19 cellular contexts compared by ENCODE assay signal in the genomic region with DNA sequence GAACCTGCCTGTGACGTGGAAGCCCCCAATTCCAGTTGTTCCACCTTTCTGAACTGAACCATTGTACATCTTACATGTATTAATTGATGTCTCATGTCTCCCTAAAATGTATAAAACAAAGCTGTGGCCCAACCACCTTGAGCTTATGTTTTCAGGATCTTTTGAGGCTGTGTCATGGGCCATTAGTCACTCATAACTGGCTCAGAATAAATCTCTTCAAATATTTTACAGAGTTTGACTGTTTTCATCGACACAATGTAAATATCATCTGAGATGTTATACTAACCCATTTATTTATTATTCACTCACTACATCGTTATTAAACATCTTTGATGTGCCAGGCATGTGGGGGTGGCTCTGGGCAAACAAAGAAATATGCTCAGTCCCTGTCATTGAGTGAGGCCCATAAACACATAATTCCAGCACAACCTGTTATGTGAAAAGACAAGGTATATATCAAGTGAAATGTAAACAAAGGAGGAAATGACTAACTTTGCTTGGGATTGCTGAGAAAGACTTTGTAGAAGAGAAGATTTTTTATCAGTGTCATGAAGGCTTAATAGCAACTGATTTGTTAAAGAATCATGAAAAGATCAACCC. TPM values are rescaled to one million over a fixed set of nuclear protein-coding genes. Genes with fewer than 3 reads are reported as not detected.
A peak's percentile ranks its signal among the peaks of the same experiment; 100 is the strongest.
DNase-seq lines count a peak whose midpoint lies in the region; ATAC-seq and TF ChIP-seq lines count a peak whose summit lies in the region.
"Had no signal": no experiment of that assay in that cellular context is flagged by ENCODE, and none has a peak within 500 bp of the region (broad histone marks: within the 10 kb centered on the region; RNA-seq: fewer than 3 reads in every experiment).

No MANE protein-coding gene starts in this region.

- H3K27ac Mint-ChIP-seq in activated naive CD8-positive, alpha-beta T cell treated with anti-CD3 and anti-CD28 coated beads, Interleukin-2, amount 10 ng/mL, durations not matched to agents 7 days and 5 days, result peak overlapping the region; percentile 98
- no peak overlapping the region for H3K27ac Mint-ChIP-seq in activated naive CD8-positive, alpha-beta T cell treated with anti-CD3 and anti-CD28 coated beads, Interleukin-2, amount 50 U/mL, for 24 hours
- H3K27ac Mint-ChIP-seq: activated naive CD8-positive, alpha-beta T cell treated with anti-CD3 and anti-CD28 coated beads for 36 hours had no signal

- H3K4me1 Mint-ChIP-seq in activated naive CD8-positive, alpha-beta T cell treated with anti-CD3 and anti-CD28 coated beads, Interleukin-2, amount 10 ng/mL, durations not matched to agents 7 days and 5 days, result peaks cover 26% of the 10 kb centered on the region
- H3K4me1 Mint-ChIP-seq in activated naive CD8-positive, alpha-beta T cell treated with anti-CD3 and anti-CD28 coated beads, Interleukin-2, amount 50 U/mL, for 24 hours, result peaks cover 22% of the 10 kb centered on the region

- H3K4me3 ChIP-seq in MG63, result no peak overlapping the region
- peak overlapping the region; percentile 39 for H3K4me3 ChIP-seq in epithelial cell of esophagus (ENCODE audit: low read length)
- H3K4me3 ChIP-seq in smooth muscle cell, result no peak overlapping the region
- H3K4me3 ChIP-seq: psoas muscle had no signal

- no peaks in the 10 kb centered on the region for H3K4me1 ChIP-seq in smooth muscle cell (ENCODE audit: low read depth)

- H3K9ac ChIP-seq in smooth muscle cell (ENCODE audit: low read depth), result no peak overlapping the region
- H3K9ac ChIP-seq: KMS-11 had no signal

- H2AFZ ChIP-seq in smooth muscle cell (ENCODE audit: low read depth), result no peak overlapping the region

- peaks cover 5% of the 10 kb centered on the region for H3K9me3 Mint-ChIP-seq in activated naive CD8-positive, alpha-beta T cell treated with anti-CD3 and anti-CD28 coated beads, Interleukin-2, amount 10 ng/mL, durations not matched to agents 7 days and 5 days
- no peaks in the 10 kb centered on the region for H3K9me3 Mint-ChIP-seq in activated naive CD8-positive, alpha-beta T cell treated with anti-CD3 and anti-CD28 coated beads, Interleukin-2, amount 50 U/mL, for 24 hours
- H3K9me3 Mint-ChIP-seq: natural killer cell treated with Interleukin-12 subunit alpha and Interleukin-12 subunit beta and Interleukin-15 and Interleukin-18, amount 100 ng/mL, for 72 hours had no signal

- ATAC-seq in activated naive CD8-positive, alpha-beta T cell treated with anti-CD3 and anti-CD28 coated beads, Interleukin-2, amount 10 ng/mL, durations not matched to agents 7 days and 5 days (ENCODE audit: low read depth), result no peak
- ATAC-seq in activated naive CD8-positive, alpha-beta T cell treated with anti-CD3 and anti-CD28 coated beads, Interleukin-2, amount 50 U/mL, for 24 hours, result no peak
- no peak for ATAC-seq in HG02938 (IDR thresholded peaks at IDR 0.05; ENCODE audit: unreplicated experiment)
- ATAC-seq: natural killer cell treated with Interleukin-12 subunit alpha and Interleukin-12 subunit beta and Interleukin-15 and Interleukin-18, amount 100 ng/mL, for 72 hours; psoas muscle had no signal

- WGBS in smooth muscle cell (ENCODE audit: low lambda C conversion rate), result 82% methylated on average over 3 of the region's 3 CpGs

- H3K36me3 Mint-ChIP-seq in activated naive CD8-positive, alpha-beta T cell treated with anti-CD3 and anti-CD28 coated beads, Interleukin-2, amount 10 ng/mL, durations not matched to agents 7 days and 5 days, result peaks cover 12% of the 10 kb centered on the region
- no peaks in the 10 kb centered on the region for H3K36me3 Mint-ChIP-seq in activated naive CD8-positive, alpha-beta T cell treated with anti-CD3 and anti-CD28 coated beads, Interleukin-2, amount 50 U/mL, for 24 hours (ENCODE audit: low read depth)
- H3K36me3 Mint-ChIP-seq: activated naive CD8-positive, alpha-beta T cell treated with anti-CD3 and anti-CD28 coated beads for 36 hours; natural killer cell treated with Interleukin-12 subunit alpha and Interleukin-12 subunit beta and Interleukin-15 and Interleukin-18, amount 100 ng/mL, for 72 hours had no signal

- POLR2A ChIA-PET in activated naive CD8-positive, alpha-beta T cell treated with anti-CD3 and anti-CD28 coated beads, Interleukin-2, amount 10 ng/mL, durations not matched to agents 7 days and 5 days (lab: Charles Lee), result interaction anchor here (2.8 kb wide), 1 partner anchor 34 kb away, joined by 10 read pairs; a partner anchor contains a TSS

- no peaks in the 10 kb centered on the region for H3K79me2 ChIP-seq in smooth muscle cell (ENCODE audit: low read depth)

- peaks cover 2% of the 10 kb centered on the region for H3K27me3 Mint-ChIP-seq in activated naive CD8-positive, alpha-beta T cell treated with anti-CD3 and anti-CD28 coated beads, Interleukin-2, amount 10 ng/mL, durations not matched to agents 7 days and 5 days
- H3K27me3 Mint-ChIP-seq in activated naive CD8-positive, alpha-beta T cell treated with anti-CD3 and anti-CD28 coated beads, Interleukin-2, amount 50 U/mL, for 24 hours, result no peaks in the 10 kb centered on the region
- H3K27me3 Mint-ChIP-seq: activated naive CD8-positive, alpha-beta T cell treated with anti-CD3 and anti-CD28 coated beads for 36 hours; natural killer cell treated with Interleukin-12 subunit alpha and Interleukin-12 subunit beta and Interleukin-15 and Interleukin-18, amount 100 ng/mL, for 72 hours had no signal

- H3K4me3 Mint-ChIP-seq in activated naive CD8-positive, alpha-beta T cell treated with anti-CD3 and anti-CD28 coated beads, Interleukin-2, amount 10 ng/mL, durations not matched to agents 7 days and 5 days, result peak overlapping the region; percentile 88
- no peak overlapping the region for H3K4me3 Mint-ChIP-seq in activated naive CD8-positive, alpha-beta T cell treated with anti-CD3 and anti-CD28 coated beads, Interleukin-2, amount 50 U/mL, for 24 hours
- H3K4me3 Mint-ChIP-seq: activated naive CD8-positive, alpha-beta T cell treated with anti-CD3 and anti-CD28 coated beads for 36 hours; natural killer cell treated with Interleukin-12 subunit alpha and Interleukin-12 subunit beta and Interleukin-15 and Interleukin-18, amount 100 ng/mL, for 72 hours had no signal

- H3K9me3 ChIP-seq in MG63 (no peaks in the 10 kb centered on the region), smooth muscle cell (replicated peaks; ENCODE audit: low read depth) (no peaks in the 10 kb centered on the region)
- H3K9me3 ChIP-seq: psoas muscle had no signal

- H3K36me3 ChIP-seq in MG63, result no peaks in the 10 kb centered on the region
- no peaks in the 10 kb centered on the region for H3K36me3 ChIP-seq in smooth muscle cell (ENCODE audit: low read depth)

- peak overlapping the region; percentile 17 for H3K27ac ChIP-seq in smooth muscle cell (ENCODE audit: low read depth)
- H3K27ac ChIP-seq: KMS-11, psoas muscle had no signal

- no peak overlapping the region for H3K4me2 ChIP-seq in smooth muscle cell
- H3K4me2 ChIP-seq: KMS-11 had no signal

- no peaks in the 10 kb centered on the region for H3K27me3 ChIP-seq in MG63
- no peaks in the 10 kb centered on the region for H3K27me3 ChIP-seq in smooth muscle cell (ENCODE audit: low read depth)

- no peaks in the 10 kb centered on the region for H3F3A ChIP-seq in smooth muscle cell (ENCODE audit: low read depth)

- no peaks in the 10 kb centered on the region for H4K20me1 ChIP-seq in smooth muscle cell (ENCODE audit: low read depth)

- no peak for TF ChIP-seq CTCF in epithelial cell of esophagus (IDR thresholded peaks at IDR 0.05; ENCODE audit: insufficient read depth, low read depth, low read length, missing control alignments)
- TF ChIP-seq CTCF in smooth muscle cell (IDR thresholded peaks at IDR 0.05; ENCODE audit: borderline replicate concordance, insufficient read depth, poor library complexity, severe bottlenecking), result no peak

- DNase-seq in activated naive CD8-positive, alpha-beta T cell treated with anti-CD3 and anti-CD28 coated beads, Interleukin-2, amount 10 ng/mL, durations not matched to agents 7 days and 5 days, result no peak
- DNase-seq in activated naive CD8-positive, alpha-beta T cell treated with anti-CD3 and anti-CD28 coated beads, Interleukin-2, amount 50 U/mL, for 24 hours, result no peak
- DNase-seq in MG63 (peak; percentile 0), epithelial cell of esophagus (ENCODE audit: low read depth) (peak; percentile 83), smooth muscle cell (lab: John Stamatoyannopoulos, UW; ENCODE audit: unreplicated experiment) (no peak), COLO829 (ENCODE audit: low spot score) (no peak)
- no peak for DNase-seq in stimulated activated CD4-positive, alpha-beta T cell treated with anti-CD3 and anti-CD28 coated beads, Interleukin-4, amount 100 ng/mL, for 24 hours
- DNase-seq: activated CD8-positive, alpha-beta memory T cell treated with anti-CD3 and anti-CD28 coated beads, Interleukin-2, amount 50 U/mL, for 48 hours; activated naive CD8-positive, alpha-beta T cell treated with anti-CD3 and anti-CD28 coated beads for 36 hours; caudate nucleus; effector memory CD4-positive, alpha-beta T cell; foreskin melanocyte; NCI-H1436 treated with DMSO at 0.1 percent for 48 hours; NCI-H524; psoas muscle; substantia nigra had no signal

RNA-seq across cellular contexts. Expression of a gene that starts 34.5 kb away (rescaled TPM):
- total RNA-seq in activated naive CD8-positive, alpha-beta T cell treated with anti-CD3 and anti-CD28 coated beads, Interleukin-2, amount 10 ng/mL, durations not matched to agents 7 days and 5 days, result 10 to 100 TPM; 81.4 to 82.7 TPM
- 1.3 and 2.5 TPM in 2 replicates for total RNA-seq in MG63 (2014; rRNA removed; shearing (Covaris generic); ENCODE audit: low replicate concordance)
- 18.3 and 22.5 TPM in 2 replicates for total RNA-seq in smooth muscle cell
- 11.8 and 16.8 TPM in 2 replicates for polyA plus RNA-seq in smooth muscle cell

RNA-seq across cellular contexts. Expression of a gene that starts 59.8 kb away (rescaled TPM):
- 10 to 100 TPM; 36.0 to 36.5 TPM for total RNA-seq in activated naive CD8-positive, alpha-beta T cell treated with anti-CD3 and anti-CD28 coated beads, Interleukin-2, amount 10 ng/mL, durations not matched to agents 7 days and 5 days
- total RNA-seq in MG63 (2014; rRNA removed; shearing (Covaris generic); ENCODE audit: low replicate concordance), result 2.9 and 5.8 TPM in 2 replicates
- 0.45 and 0.58 TPM in 2 replicates for total RNA-seq in smooth muscle cell
- polyA plus RNA-seq in smooth muscle cell, result 0.39 and 1.3 TPM in 2 replicates

Comparison
In these comparisons a context has a peak if more than half of its experiments do, and no peak if none do; other contexts are left out.
1. DNase-seq: peak in MG63 (single experiment) and epithelial cell of esophagus (single experiment); none in activated naive CD8-positive, alpha-beta T cell treated with anti-CD3 and anti-CD28 coated beads, Interleukin-2, amount 10 ng/mL, durations not matched to agents 7 days and 5 days (single experiment), activated naive CD8-positive, alpha-beta T cell treated with anti-CD3 and anti-CD28 coated beads, Interleukin-2, amount 50 U/mL, for 24 hours (single experiment), smooth muscle cell (single experiment), stimulated activated CD4-positive, alpha-beta T cell treated with anti-CD3 and anti-CD28 coated beads, Interleukin-4, amount 100 ng/mL, for 24 hours (single experiment) and COLO829 (single experiment).